Comparison of ENCODE assay signal across 28 cellular contexts in genomic region chr16:17024514-17024913, GRCh38.
"Had no signal": no experiment of that assay in that cellular context is flagged by ENCODE, and none has a peak within 500 bp of the region (broad histone marks: within the 10 kb centered on the region; RNA-seq: fewer than 3 reads in every experiment).

No MANE protein-coding gene starts in this region.

- H3K36me3 ChIP-seq: adrenal gland, esophagus muscularis mucosa, gastrocnemius medialis had no signal

- H3K9me3 Mint-ChIP-seq: activated T-helper 17 cell treated with anti-CD3 and anti-CD28 coated beads, Interleukin-2, amount 50 U/mL, for 72 hours had no signal

- ATAC-seq: activated CD4-positive, alpha-beta T cell treated with anti-CD3 and anti-CD28 coated beads for 36 hours; activated naive CD8-positive, alpha-beta T cell treated with anti-CD3 and anti-CD28 coated beads, Interleukin-2, amount 50 U/mL, for 24 hours; activated T-cell treated with anti-CD3 and anti-CD28 coated beads, Interleukin-2, amount 50 U/mL, for 4 hours; activated T-helper 17 cell treated with anti-CD3 and anti-CD28 coated beads, Interleukin-2, amount 50 U/mL, for 72 hours; body of pancreas; effector memory CD8-positive, alpha-beta T cell; foreskin keratinocyte; gastrocnemius medialis had no signal

- H3K4me3 ChIP-seq: adrenal gland, body of pancreas, esophagus muscularis mucosa, gastrocnemius medialis had no signal

- H3K27ac Mint-ChIP-seq: activated CD4-positive, alpha-beta T cell treated with anti-CD3 and anti-CD28 coated beads for 36 hours; activated naive CD4-positive, alpha-beta T cell treated with anti-CD3 and anti-CD28 coated beads for 36 hours; activated naive CD4-positive, alpha-beta T cell treated with anti-CD3 and anti-CD28 coated beads, Interleukin-2, amount 50 U/mL, for 24 hours; activated naive CD8-positive, alpha-beta T cell treated with anti-CD3 and anti-CD28 coated beads for 36 hours; activated naive CD8-positive, alpha-beta T cell treated with anti-CD3 and anti-CD28 coated beads, Interleukin-2, amount 50 U/mL, for 24 hours; activated T-helper 17 cell treated with anti-CD3 and anti-CD28 coated beads, Interleukin-2, amount 50 U/mL, for 72 hours; effector memory CD8-positive, alpha-beta T cell had no signal

- H3K27me3 ChIP-seq: adrenal gland, body of pancreas, foreskin keratinocyte, gastrocnemius medialis had no signal

- H3K27me3 Mint-ChIP-seq: activated CD4-positive, alpha-beta T cell treated with anti-CD3 and anti-CD28 coated beads for 36 hours; activated naive CD4-positive, alpha-beta T cell treated with anti-CD3 and anti-CD28 coated beads, Interleukin-2, amount 50 U/mL, for 24 hours; activated naive CD8-positive, alpha-beta T cell treated with anti-CD3 and anti-CD28 coated beads for 36 hours; activated naive CD8-positive, alpha-beta T cell treated with anti-CD3 and anti-CD28 coated beads, Interleukin-2, amount 50 U/mL, for 24 hours; activated T-helper 17 cell treated with anti-CD3 and anti-CD28 coated beads, Interleukin-2, amount 50 U/mL, for 72 hours; effector memory CD8-positive, alpha-beta T cell had no signal

- H3K9me3 ChIP-seq: adrenal gland, body of pancreas, gastrocnemius medialis had no signal

- H3K4me3 Mint-ChIP-seq: activated CD4-positive, alpha-beta T cell treated with anti-CD3 and anti-CD28 coated beads for 36 hours; activated naive CD4-positive, alpha-beta T cell treated with anti-CD3 and anti-CD28 coated beads for 36 hours; activated naive CD4-positive, alpha-beta T cell treated with anti-CD3 and anti-CD28 coated beads, Interleukin-2, amount 50 U/mL, for 24 hours; activated naive CD8-positive, alpha-beta T cell treated with anti-CD3 and anti-CD28 coated beads for 36 hours; activated naive CD8-positive, alpha-beta T cell treated with anti-CD3 and anti-CD28 coated beads, Interleukin-2, amount 50 U/mL, for 24 hours; activated T-cell treated with anti-CD3 and anti-CD28 coated beads, Interleukin-2, amount 50 U/mL, for 4 hours; activated T-helper 17 cell treated with anti-CD3 and anti-CD28 coated beads, Interleukin-2, amount 50 U/mL, for 72 hours; effector memory CD8-positive, alpha-beta T cell had no signal

- DNase-seq: activated CD4-positive, alpha-beta T cell treated with anti-CD3 and anti-CD28 coated beads for 36 hours; activated CD4-positive, alpha-beta T cell treated with anti-CD3 and anti-CD28 coated beads, Interleukin-2, amount 50 U/mL, for 1 hour; activated CD4-positive, alpha-beta T cell treated with anti-CD3 and anti-CD28 coated beads, Interleukin-2, amount 50 U/mL, for 48 hours; activated CD4-positive, CD25-positive, alpha-beta regulatory T cell; activated CD4-positive, CD25-positive, alpha-beta regulatory T cell treated with anti-CD3 and anti-CD28 coated beads, Interleukin-2, amount 50 U/mL, for 72 hours; activated effector memory CD4-positive, alpha-beta T cell treated with anti-CD3 and anti-CD28 coated beads, Interleukin-2, amount 50 U/mL, for 16 hours; activated naive CD4-positive, alpha-beta T cell treated with anti-CD3 and anti-CD28 coated beads for 36 hours; activated naive CD8-positive, alpha-beta T cell treated with anti-CD3 and anti-CD28 coated beads for 36 hours; activated naive CD8-positive, alpha-beta T cell treated with anti-CD3 and anti-CD28 coated beads, Interleukin-2, amount 50 U/mL, for 24 hours; activated T-cell treated with anti-CD3 and anti-CD28 coated beads, Interleukin-2, amount 50 U/mL, for 4 hours; adrenal gland; amygdala; aorta; body of pancreas; caudate nucleus; cortex of kidney; dermis blood vessel endothelial cell; effector CD4-positive, alpha-beta T cell; effector memory CD8-positive, alpha-beta T cell; erythroblast; foreskin keratinocyte; gastrocnemius medialis; glutamatergic neuron; T-helper 1 cell; T-helper 2 cell had no signal

- H3K27ac ChIP-seq: adrenal gland, body of pancreas, esophagus muscularis mucosa, foreskin keratinocyte, gastrocnemius medialis had no signal

- H3K4me1 ChIP-seq: adrenal gland, body of pancreas, esophagus muscularis mucosa, foreskin keratinocyte, gastrocnemius medialis had no signal
